ENCODE assay signal across 1 cellular context in the genomic region with DNA sequence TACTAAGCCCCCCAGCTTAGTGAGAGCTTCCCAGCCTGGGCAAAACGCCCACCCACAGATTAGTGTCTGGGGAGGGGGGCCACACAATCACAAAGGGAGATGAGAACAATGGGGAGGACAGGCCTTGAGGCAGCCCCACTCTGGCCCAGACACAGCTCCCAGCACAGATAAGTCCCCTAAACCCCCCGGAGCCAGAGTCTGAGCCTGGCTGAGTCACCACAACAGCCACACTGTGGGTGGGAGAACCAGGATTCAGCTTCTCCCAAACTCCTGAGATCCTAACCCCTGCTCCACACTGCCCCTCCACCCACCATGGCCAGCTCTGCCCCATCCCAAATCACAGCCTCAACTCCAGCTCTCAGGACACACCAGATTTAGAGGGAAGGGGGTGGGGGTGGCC.
A peak's percentile ranks its signal among the peaks of the same experiment; 100 is the strongest.
TF ChIP-seq lines count a peak whose summit lies in the region.

No MANE protein-coding gene starts in this region.

TF ChIP-seq in HEK293, 187 proteins besides CTCF, POLR2A, EP300 and RAD21 (continued from another document):
- TF ChIP-seq, protein P1, sequence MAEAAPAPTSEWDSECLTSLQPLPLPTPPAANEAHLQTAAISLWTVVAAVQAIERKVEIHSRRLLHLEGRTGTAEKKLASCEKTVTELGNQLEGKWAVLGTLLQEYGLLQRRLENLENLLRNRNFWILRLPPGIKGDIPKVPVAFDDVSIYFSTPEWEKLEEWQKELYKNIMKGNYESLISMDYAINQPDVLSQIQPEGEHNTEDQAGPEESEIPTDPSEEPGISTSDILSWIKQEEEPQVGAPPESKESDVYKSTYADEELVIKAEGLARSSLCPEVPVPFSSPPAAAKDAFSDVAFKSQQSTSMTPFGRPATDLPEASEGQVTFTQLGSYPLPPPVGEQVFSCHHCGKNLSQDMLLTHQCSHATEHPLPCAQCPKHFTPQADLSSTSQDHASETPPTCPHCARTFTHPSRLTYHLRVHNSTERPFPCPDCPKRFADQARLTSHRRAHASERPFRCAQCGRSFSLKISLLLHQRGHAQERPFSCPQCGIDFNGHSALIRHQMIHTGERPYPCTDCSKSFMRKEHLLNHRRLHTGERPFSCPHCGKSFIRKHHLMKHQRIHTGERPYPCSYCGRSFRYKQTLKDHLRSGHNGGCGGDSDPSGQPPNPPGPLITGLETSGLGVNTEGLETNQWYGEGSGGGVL (tag by site-specific recombination; IDR thresholded peaks at IDR 0.05) = peak; percentile 39; the same call in 1 of the 2 replicates
- TF ChIP-seq GLIS1 (tag by site-specific recombination; IDR thresholded peaks at IDR 0.05) = peak; percentile 90
